13 cellular contexts compared by ENCODE assay signal in genomic region chr9:89988458-89988857, GRCh38.
DNase-seq lines count a peak whose midpoint lies in the region; ATAC-seq and TF ChIP-seq lines count a peak whose summit lies in the region.
"Had no signal": no experiment of that assay in that cellular context is flagged by ENCODE, and none has a peak within 500 bp of the region (broad histone marks: within the 10 kb centered on the region; RNA-seq: fewer than 3 reads in every experiment).

No MANE protein-coding gene starts in this region.

- no peak for ATAC-seq in activated T-helper 17 cell treated with anti-CD3 and anti-CD28 coated beads, Interleukin-2, amount 50 U/mL, for 72 hours (replicated peaks)
- peak; percentile 29 for ATAC-seq in stimulated activated effector memory CD8-positive, alpha-beta T cell treated with anti-CD3 and anti-CD28 coated beads, Interleukin-12 subunit alpha, Interleukin-12 subunit beta, amount 100 ng/mL, for 72 hours
- ATAC-seq: CD8-positive, alpha-beta T cell; GM23338; K562 had no signal

- DNase-seq in chondrocyte (ENCODE audit: low spot score) (no peak), NCI-H2029 treated with DMSO at 0.1 percent for 48 hours (lab: John Stamatoyannopoulos, UW) (no peak), C1 segment of cervical spinal cord (lab: John Stamatoyannopoulos, UW) (no peak), NCI-H2029 (lab: John Stamatoyannopoulos, UW) (no peak)
- no peak for DNase-seq in stimulated activated effector memory CD8-positive, alpha-beta T cell treated with anti-CD3 and anti-CD28 coated beads, Interleukin-12 subunit alpha, Interleukin-12 subunit beta, amount 100 ng/mL, for 72 hours (ENCODE audit: low spot score in 2 of 2)
- DNase-seq: Calu3; CD8-positive, alpha-beta T cell; DMS79 treated with DMSO at 0.1 percent for 48 hours; HCEC 1CT had no signal

- H3K4me3 Mint-ChIP-seq in activated T-helper 17 cell treated with anti-CD3 and anti-CD28 coated beads, Interleukin-2, amount 50 U/mL, for 72 hours = no peak overlapping the region
- H3K4me3 Mint-ChIP-seq in chondrocyte (ENCODE audit: unreplicated experiment) (no peak overlapping the region), nephron (no peak overlapping the region)
- H3K4me3 Mint-ChIP-seq in stimulated activated effector memory CD8-positive, alpha-beta T cell treated with anti-CD3 and anti-CD28 coated beads, Interleukin-12 subunit alpha, Interleukin-12 subunit beta, amount 100 ng/mL, for 72 hours = no peak overlapping the region
- H3K4me3 Mint-ChIP-seq: CD8-positive, alpha-beta T cell; GM23338 had no signal

- H3K36me3 Mint-ChIP-seq in activated T-helper 17 cell treated with anti-CD3 and anti-CD28 coated beads, Interleukin-2, amount 50 U/mL, for 72 hours (ENCODE audit: low read depth) = no peaks in the 10 kb centered on the region
- H3K36me3 Mint-ChIP-seq in chondrocyte (ENCODE audit: low read depth) (no peaks in the 10 kb centered on the region), nephron (ENCODE audit: low read depth) (no peaks in the 10 kb centered on the region)
- H3K36me3 Mint-ChIP-seq in stimulated activated effector memory CD8-positive, alpha-beta T cell treated with anti-CD3 and anti-CD28 coated beads, Interleukin-12 subunit alpha, Interleukin-12 subunit beta, amount 100 ng/mL, for 72 hours = no peaks in the 10 kb centered on the region
- H3K36me3 Mint-ChIP-seq: CD8-positive, alpha-beta T cell had no signal

- peaks cover 5% of the 10 kb centered on the region for H3K27me3 Mint-ChIP-seq in activated T-helper 17 cell treated with anti-CD3 and anti-CD28 coated beads, Interleukin-2, amount 50 U/mL, for 72 hours
- H3K27me3 Mint-ChIP-seq in chondrocyte (ENCODE audit: low read depth) (peaks cover 2% of the 10 kb centered on the region), nephron (ENCODE audit: low read depth) (peaks cover 19% of the 10 kb centered on the region)

- H3K9me3 Mint-ChIP-seq in activated T-helper 17 cell treated with anti-CD3 and anti-CD28 coated beads, Interleukin-2, amount 50 U/mL, for 72 hours = no peaks in the 10 kb centered on the region
- H3K9me3 Mint-ChIP-seq in chondrocyte (ENCODE audit: low read depth) = peaks cover 5% of the 10 kb centered on the region
- peaks cover 4% of the 10 kb centered on the region for H3K9me3 Mint-ChIP-seq in nephron
- no peaks in the 10 kb centered on the region for H3K9me3 Mint-ChIP-seq in stimulated activated effector memory CD8-positive, alpha-beta T cell treated with anti-CD3 and anti-CD28 coated beads, Interleukin-12 subunit alpha, Interleukin-12 subunit beta, amount 100 ng/mL, for 72 hours
- H3K9me3 Mint-ChIP-seq: CD8-positive, alpha-beta T cell had no signal

- peak overlapping the region; percentile 26 for H3K27ac Mint-ChIP-seq in activated T-helper 17 cell treated with anti-CD3 and anti-CD28 coated beads, Interleukin-2, amount 50 U/mL, for 72 hours
- peak overlapping the region; percentile 6 for H3K27ac Mint-ChIP-seq in chondrocyte (ENCODE audit: unreplicated experiment)
- H3K27ac Mint-ChIP-seq in nephron = peak overlapping the region; percentile 4 to 29 (median 27)
- H3K27ac Mint-ChIP-seq in stimulated activated effector memory CD8-positive, alpha-beta T cell treated with anti-CD3 and anti-CD28 coated beads, Interleukin-12 subunit alpha, Interleukin-12 subunit beta, amount 100 ng/mL, for 72 hours = no peak overlapping the region
- H3K27ac Mint-ChIP-seq: CD8-positive, alpha-beta T cell; GM23338 had no signal

- peaks cover 17% of the 10 kb centered on the region for H3K4me1 Mint-ChIP-seq in activated T-helper 17 cell treated with anti-CD3 and anti-CD28 coated beads, Interleukin-2, amount 50 U/mL, for 72 hours
- H3K4me1 Mint-ChIP-seq in chondrocyte (ENCODE audit: low read depth) = peaks cover 21% of the 10 kb centered on the region
- H3K4me1 Mint-ChIP-seq in nephron = peaks cover 22% of the 10 kb centered on the region
- H3K4me1 Mint-ChIP-seq in stimulated activated effector memory CD8-positive, alpha-beta T cell treated with anti-CD3 and anti-CD28 coated beads, Interleukin-12 subunit alpha, Interleukin-12 subunit beta, amount 100 ng/mL, for 72 hours = peaks cover 16% of the 10 kb centered on the region
- H3K4me1 Mint-ChIP-seq: GM23338 had no signal

- no peak for TF ChIP-seq CTCF in chondrocyte (IDR thresholded peaks at IDR 0.05)
- no peak for TF ChIP-seq CTCF in nephron (IDR thresholded peaks at IDR 0.05; ENCODE audit: unreplicated experiment in 3 of 3)
